ENCODE assay signal across 8 cellular contexts in genomic region chrX:39162322-39162721, GRCh38.
DNase-seq lines count a peak whose midpoint lies in the region; ATAC-seq and TF ChIP-seq lines count a peak whose summit lies in the region.

No MANE protein-coding gene starts in this region.

- peaks cover 8% of the 10 kb centered on the region for H3K4me1 Mint-ChIP-seq in T-helper 17 cell
- peaks cover 54% of the 10 kb centered on the region for H3K4me1 Mint-ChIP-seq in activated naive CD8-positive, alpha-beta T cell treated with anti-CD3 and anti-CD28 coated beads, Interleukin-2, amount 50 U/mL, for 24 hours
- peaks cover 30% of the 10 kb centered on the region for H3K4me1 Mint-ChIP-seq in stimulated activated naive CD8-positive, alpha-beta T cell treated with anti-CD3 and anti-CD28 coated beads, Interleukin-15, amount 100 ng/mL, for 72 hours

- DNase-seq in T-helper 17 cell (peak; percentile 28 to 30 (median 28)), lung (ENCODE audit: low spot score) (no peak), RPMI8226 (no peak), NCI-H1048 (lab: John Stamatoyannopoulos, UW) (no peak), HK-2 (ENCODE audit: unreplicated experiment) (no peak)
- DNase-seq in activated naive CD8-positive, alpha-beta T cell treated with anti-CD3 and anti-CD28 coated beads, Interleukin-2, amount 50 U/mL, for 24 hours, result peak; percentile 50
- DNase-seq in stimulated activated naive CD8-positive, alpha-beta T cell treated with anti-CD3 and anti-CD28 coated beads, Interleukin-15, amount 100 ng/mL, for 72 hours, result peak; percentile 31 to 47

- WGBS in lung, 2 donors, result 6 to 21% methylated on average over 19 to 29 of the region's 29 CpGs

- no peaks in the 10 kb centered on the region for H3K27me3 ChIP-seq in lung (ENCODE audit: control insufficient read depth, insufficient read depth)

- no peak for TF ChIP-seq CTCF in lung (IDR thresholded peaks at IDR 0.05; ENCODE audit: control extremely low read depth, extremely low read depth)

- peaks cover 0 to 2% of the 10 kb centered on the region in 2 donors for H3K4me1 ChIP-seq in lung (ENCODE audit: control insufficient read depth in 2 of 2, insufficient read depth in 2 of 2, low read length in 2 of 2)

- H3K9me3 ChIP-seq in T-helper 17 cell (ENCODE audit: control insufficient read depth, low read length, poor library complexity, severe bottlenecking) (no peaks in the 10 kb centered on the region), lung (ENCODE audit: control insufficient read depth in 2 of 2, insufficient read depth in 1 of 2, low read length in 1 of 2) (peaks cover 0 to 2% of the 10 kb centered on the region in 2 donors)

- no peak overlapping the region for H3K4me3 ChIP-seq in lung

- no peak overlapping the region for H3K27ac Mint-ChIP-seq in T-helper 17 cell
- peak overlapping the region; percentile 35 for H3K27ac Mint-ChIP-seq in activated naive CD8-positive, alpha-beta T cell treated with anti-CD3 and anti-CD28 coated beads, Interleukin-2, amount 50 U/mL, for 24 hours
- H3K27ac Mint-ChIP-seq in stimulated activated naive CD8-positive, alpha-beta T cell treated with anti-CD3 and anti-CD28 coated beads, Interleukin-15, amount 100 ng/mL, for 72 hours, result peak overlapping the region in 1 of 2 donors; percentile 28

- ATAC-seq in T-helper 17 cell (peak; percentile 88), lung (ENCODE audit: insufficient read depth, low FRiP score) (peak; percentile 5), HG03460 (IDR thresholded peaks at IDR 0.05; ENCODE audit: unreplicated experiment) (no peak)
- peak; percentile 60 for ATAC-seq in activated naive CD8-positive, alpha-beta T cell treated with anti-CD3 and anti-CD28 coated beads, Interleukin-2, amount 50 U/mL, for 24 hours
- ATAC-seq in stimulated activated naive CD8-positive, alpha-beta T cell treated with anti-CD3 and anti-CD28 coated beads, Interleukin-15, amount 100 ng/mL, for 72 hours, result peak; percentile 87

- H3K36me3 ChIP-seq in lung (ENCODE audit: control insufficient read depth in 2 of 2, insufficient read depth in 2 of 2, low read length in 2 of 2), result no peaks in the 10 kb centered on the region

- H3K27ac ChIP-seq in lung (ENCODE audit: low read depth in 1 of 2, low read length in 1 of 2), result no peak overlapping the region

- H3K36me3 Mint-ChIP-seq in T-helper 17 cell (ENCODE audit: low read depth), result no peaks in the 10 kb centered on the region
- H3K36me3 Mint-ChIP-seq in activated naive CD8-positive, alpha-beta T cell treated with anti-CD3 and anti-CD28 coated beads, Interleukin-2, amount 50 U/mL, for 24 hours (ENCODE audit: low read depth), result no peaks in the 10 kb centered on the region

- H3K27me3 Mint-ChIP-seq in T-helper 17 cell, result peaks cover 22% of the 10 kb centered on the region
- peaks cover 4% of the 10 kb centered on the region for H3K27me3 Mint-ChIP-seq in activated naive CD8-positive, alpha-beta T cell treated with anti-CD3 and anti-CD28 coated beads, Interleukin-2, amount 50 U/mL, for 24 hours
- peaks cover 14% of the 10 kb centered on the region for H3K27me3 Mint-ChIP-seq in stimulated activated naive CD8-positive, alpha-beta T cell treated with anti-CD3 and anti-CD28 coated beads, Interleukin-15, amount 100 ng/mL, for 72 hours

- H3K4me3 Mint-ChIP-seq in T-helper 17 cell, result peak overlapping the region; percentile 83
- peak overlapping the region; percentile 48 for H3K4me3 Mint-ChIP-seq in activated naive CD8-positive, alpha-beta T cell treated with anti-CD3 and anti-CD28 coated beads, Interleukin-2, amount 50 U/mL, for 24 hours
- peak overlapping the region; percentile 70 to 77 for H3K4me3 Mint-ChIP-seq in stimulated activated naive CD8-positive, alpha-beta T cell treated with anti-CD3 and anti-CD28 coated beads, Interleukin-15, amount 100 ng/mL, for 72 hours

- H3K9me3 Mint-ChIP-seq in activated naive CD8-positive, alpha-beta T cell treated with anti-CD3 and anti-CD28 coated beads, Interleukin-2, amount 50 U/mL, for 24 hours, result no peaks in the 10 kb centered on the region
- no peaks in the 10 kb centered on the region for H3K9me3 Mint-ChIP-seq in stimulated activated naive CD8-positive, alpha-beta T cell treated with anti-CD3 and anti-CD28 coated beads, Interleukin-15, amount 100 ng/mL, for 72 hours

Comparison
In these comparisons a context has a peak if more than half of its experiments do, and no peak if none do; other contexts are left out.
1. DNase-seq: peak in T-helper 17 cell (3 of 3), activated naive CD8-positive, alpha-beta T cell treated with anti-CD3 and anti-CD28 coated beads, Interleukin-2, amount 50 U/mL, for 24 hours (single experiment) and stimulated activated naive CD8-positive, alpha-beta T cell treated with anti-CD3 and anti-CD28 coated beads, Interleukin-15, amount 100 ng/mL, for 72 hours (2 of 2); none in lung (single experiment), RPMI8226 (single experiment), NCI-H1048 (single experiment) and HK-2 (single experiment).
2. Peak in every context shown above with its lines, with median percentiles within 50 percentile points of each other: H3K4me3 Mint-ChIP-seq.